ENCODE assay signal across 28 cellular contexts in the genomic region with DNA sequence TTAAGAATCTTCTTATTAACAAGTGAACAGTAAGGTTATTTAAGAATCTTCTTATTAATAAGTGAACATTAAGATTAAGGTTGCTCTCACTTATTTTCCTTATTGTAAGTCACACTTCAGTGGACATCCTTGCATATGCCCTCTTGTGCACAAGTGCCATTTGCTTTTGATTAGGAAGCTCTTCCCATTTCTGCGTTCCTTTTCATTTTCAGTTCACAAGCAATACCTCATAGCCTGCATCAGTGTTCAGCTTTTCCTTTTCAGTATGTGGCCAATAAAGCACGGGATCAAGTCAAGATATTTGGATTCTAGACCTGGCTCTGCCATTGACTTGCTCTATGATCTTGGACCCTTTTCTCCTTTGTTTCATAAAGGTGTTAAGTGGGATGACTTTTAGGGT.
"Had no signal": no experiment of that assay in that cellular context is flagged by ENCODE, and none has a peak within 500 bp of the region (broad histone marks: within the 10 kb centered on the region; RNA-seq: fewer than 3 reads in every experiment).

No MANE protein-coding gene starts in this region.

- H3K9me3 ChIP-seq: gastroesophageal sphincter, heart left ventricle, lower lobe of right lung, right atrium auricular region, spleen, testis, tibial artery, upper lobe of left lung had no signal

- H3K27ac ChIP-seq: dorsolateral prefrontal cortex, epithelial cell of prostate, foreskin keratinocyte, lower lobe of right lung, right atrium auricular region, spleen, testis, tibial artery had no signal

- H3K36me3 ChIP-seq: gastroesophageal sphincter, heart left ventricle, lower lobe of right lung, right atrium auricular region, spleen, tibial artery, upper lobe of left lung had no signal

- ATAC-seq: esophagus mucosa; foreskin keratinocyte; gastroesophageal sphincter; heart left ventricle; left ventricle myocardium superior; lower lobe of right lung; sciatic nerve; stimulated activated memory B cell treated with anti-CD40 and anti-IgM and Interleukin-4, amounts not matched to agents 10 μg/mL and 1 μg/mL and 100 μg/mL, for 72 hours; stimulated activated naive CD8-positive, alpha-beta T cell treated with anti-CD3 and anti-CD28 coated beads, Interleukin-15, Interleukin-2, amounts not matched to agents 100 U/mL and 50 U/mL, for 24 hours had no signal

- FAIRE-seq: colon, urothelium cell line had no signal

- H3K4me3 ChIP-seq: dorsolateral prefrontal cortex, gastroesophageal sphincter, heart left ventricle, lower lobe of right lung, right atrium auricular region, spleen, testis, tibial artery, upper lobe of left lung had no signal

- H3K27me3 ChIP-seq: dorsolateral prefrontal cortex, foreskin keratinocyte, gastroesophageal sphincter, heart left ventricle, right atrium auricular region, spleen, testis, tibial artery, upper lobe of left lung had no signal

- H3K4me1 ChIP-seq: foreskin keratinocyte had no signal

- DNase-seq: caudate nucleus; cerebellar nuclear complex; dorsolateral prefrontal cortex; effector CD8-positive, alpha-beta T cell; endodermal cell; foreskin keratinocyte; heart left ventricle; hippocampal formation; islet precursor cell; left ventricle myocardium superior; lower lobe of right lung; naive B cell; nucleus accumbens; spleen; stimulated activated CD4-positive, alpha-beta T cell treated with anti-CD3 and anti-CD28 coated beads, Interleukin-4, amount 100 ng/mL, for 4 hours; stimulated activated naive CD8-positive, alpha-beta T cell treated with anti-CD3 and anti-CD28 coated beads, Interleukin-15, Interleukin-2, amounts not matched to agents 100 U/mL and 50 U/mL, for 24 hours; substantia nigra; testis; tibial artery; upper lobe of left lung had no signal
